In genomic region chr7:101506531-101506930, GRCh38 we compare ENCODE assay signal across 15 cellular contexts.
"Had no signal": no experiment of that assay in that cellular context is flagged by ENCODE, and none has a peak within 500 bp of the region (broad histone marks: within the 10 kb centered on the region; RNA-seq: fewer than 3 reads in every experiment).

No MANE protein-coding gene starts in this region.

- H3K36me3 Mint-ChIP-seq: activated naive CD4-positive, alpha-beta T cell treated with anti-CD3 and anti-CD28 coated beads, Interleukin-2, amount 50 U/mL, for 24 hours; natural killer cell treated with Interleukin-12 subunit alpha and Interleukin-12 subunit beta and Interleukin-15 and Interleukin-18, amount 100 ng/mL, for 72 hours had no signal

- ATAC-seq: lower lobe of right lung; natural killer cell treated with Interleukin-12 subunit alpha and Interleukin-12 subunit beta and Interleukin-15 and Interleukin-18, amount 100 ng/mL, for 72 hours had no signal

- H3K4me3 ChIP-seq: lower lobe of right lung, sigmoid colon had no signal

- H3K4me3 Mint-ChIP-seq: activated CD4-positive, alpha-beta T cell treated with anti-CD3 and anti-CD28 coated beads, Interleukin-2, amount 10 ng/mL, durations not matched to agents 24 days and 14 days; activated naive CD4-positive, alpha-beta T cell treated with anti-CD3 and anti-CD28 coated beads, Interleukin-2, amount 50 U/mL, for 24 hours; natural killer cell treated with Interleukin-12 subunit alpha and Interleukin-12 subunit beta and Interleukin-15 and Interleukin-18, amount 100 ng/mL, for 72 hours had no signal

- H3K27ac Mint-ChIP-seq: activated CD4-positive, alpha-beta T cell treated with anti-CD3 and anti-CD28 coated beads, Interleukin-2, amount 10 ng/mL, durations not matched to agents 24 days and 14 days; activated naive CD4-positive, alpha-beta T cell treated with anti-CD3 and anti-CD28 coated beads, Interleukin-2, amount 50 U/mL, for 24 hours had no signal

- DNase-seq: activated CD4-positive, alpha-beta T cell treated with anti-CD3 and anti-CD28 coated beads, Interleukin-2, amount 10 ng/mL, durations not matched to agents 24 days and 14 days; activated CD8-positive, alpha-beta memory T cell treated with anti-CD3 and anti-CD28 coated beads for 24 hours; activated gamma-delta T cell; dermis blood vessel endothelial cell; effector memory CD4-positive, alpha-beta T cell; foreskin melanocyte; glutamatergic neuron; hypothalamus; islet precursor cell; lower lobe of right lung; nucleus accumbens; sigmoid colon; stimulated activated naive CD4-positive, alpha-beta T cell had no signal

- H3K9me3 Mint-ChIP-seq: activated CD4-positive, alpha-beta T cell treated with anti-CD3 and anti-CD28 coated beads, Interleukin-2, amount 10 ng/mL, durations not matched to agents 24 days and 14 days; activated naive CD4-positive, alpha-beta T cell treated with anti-CD3 and anti-CD28 coated beads, Interleukin-2, amount 50 U/mL, for 24 hours; natural killer cell treated with Interleukin-12 subunit alpha and Interleukin-12 subunit beta and Interleukin-15 and Interleukin-18, amount 100 ng/mL, for 72 hours had no signal
